Comparison of ENCODE assay signal across 2 cellular contexts in genomic region chr9:94140791-94141790, GRCh38.
TF ChIP-seq lines count a peak whose summit lies in the region.

No MANE protein-coding gene starts in this region.

TF ChIP-seq in liver, 16 proteins besides CTCF, POLR2A, EP300 and RAD21:
- TF ChIP-seq REST (IDR thresholded peaks at IDR 0.05), result no peak
- no peak for TF ChIP-seq YY1 (IDR thresholded peaks at IDR 0.05)
- TF ChIP-seq FOXA1 (IDR thresholded peaks at IDR 0.05), result no peak
- peak; percentile 53 to 58 for TF ChIP-seq RXRA (IDR thresholded peaks at IDR 0.05)
- TF ChIP-seq EGR1 (IDR thresholded peaks at IDR 0.05; ENCODE audit: low read depth in 2 of 2), result no peak
- no peak for TF ChIP-seq FOXA2 (IDR thresholded peaks at IDR 0.05)
- no peak for TF ChIP-seq TAF1 (conservative IDR thresholded peaks at IDR 0.05)
- TF ChIP-seq GABPA (IDR thresholded peaks at IDR 0.05 in 1 of 2, conservative IDR thresholded peaks at IDR 0.05 in 1 of 2), result no peak
- no peak for TF ChIP-seq MAX (IDR thresholded peaks at IDR 0.05)
- TF ChIP-seq SP1 (IDR thresholded peaks at IDR 0.05), result peak; percentile 19
- no peak for TF ChIP-seq ZBTB33 (IDR thresholded peaks at IDR 0.05)
- peak; percentile 85 for TF ChIP-seq NR2F2 (IDR thresholded peaks at IDR 0.05)
- TF ChIP-seq HNF4A (conservative IDR thresholded peaks at IDR 0.05), result no peak
- no peak for TF ChIP-seq JUND (IDR thresholded peaks at IDR 0.05)

TF ChIP-seq in HepG2, 621 proteins besides CTCF, POLR2A, EP300 and RAD21:
- TF ChIP-seq ZBTB8A (CRISPR knock-in tag; IDR thresholded peaks at IDR 0.05; ENCODE audit: borderline replicate concordance, low read depth), result no peak
TF ChIP-seq in HepG2: peak in this region for 0.
